Comparison of ENCODE assay signal across 13 cellular contexts in the genomic region with DNA sequence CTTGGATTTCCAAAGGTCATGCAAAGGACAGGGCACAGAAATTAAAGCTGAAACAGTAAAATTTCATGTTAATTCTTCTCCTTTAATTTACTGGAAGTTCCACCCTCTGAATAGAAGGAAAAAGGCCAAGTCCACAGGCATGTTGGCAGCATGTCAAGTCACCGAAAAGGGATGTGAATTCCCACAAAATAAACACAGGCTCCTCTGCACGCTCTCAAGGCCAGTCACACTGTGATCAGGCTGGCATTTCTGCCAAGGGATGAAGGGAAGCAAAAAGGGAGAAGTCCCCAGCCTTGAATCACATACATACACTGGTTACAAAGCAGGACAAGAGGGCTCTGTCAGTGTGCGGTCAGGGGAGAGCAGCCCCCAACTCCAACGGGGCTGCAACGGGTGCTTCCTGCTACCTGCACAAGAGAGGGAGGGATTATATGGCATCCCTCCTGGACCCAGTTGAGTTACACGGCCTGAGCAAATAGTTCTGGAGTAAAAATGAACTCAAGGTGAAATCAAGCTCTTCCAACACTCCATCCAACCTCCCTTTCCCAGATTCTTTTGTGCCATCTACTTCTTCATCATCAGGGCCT. TPM values are rescaled to one million over a fixed set of nuclear protein-coding genes. Genes with fewer than 3 reads are reported as not detected.
DNase-seq lines count a peak whose midpoint lies in the region; ATAC-seq and TF ChIP-seq lines count a peak whose summit lies in the region.
"Had no signal": no experiment of that assay in that cellular context is flagged by ENCODE, and none has a peak within 500 bp of the region (broad histone marks: within the 10 kb centered on the region; RNA-seq: fewer than 3 reads in every experiment).

No MANE protein-coding gene starts in this region.

- peaks cover 31% of the 10 kb centered on the region for H3K27me3 Mint-ChIP-seq in chondrocyte (ENCODE audit: low read depth)

- no peak for ATAC-seq in HG02981 (IDR thresholded peaks at IDR 0.05; ENCODE audit: unreplicated experiment)

- peaks cover 13% of the 10 kb centered on the region for H3K4me1 Mint-ChIP-seq in chondrocyte (ENCODE audit: low read depth)
- H3K4me1 Mint-ChIP-seq: activated naive CD8-positive, alpha-beta T cell treated with anti-CD3 and anti-CD28 coated beads for 36 hours had no signal

- peak overlapping the region in 33 of 59 donors; percentile 0 to 48 (median 22) for H3K4me3 ChIP-seq in dorsolateral prefrontal cortex
- H3K4me3 ChIP-seq: sigmoid colon had no signal

- no peak overlapping the region for H3K4me3 Mint-ChIP-seq in chondrocyte (ENCODE audit: unreplicated experiment)
- H3K4me3 Mint-ChIP-seq: activated naive CD8-positive, alpha-beta T cell treated with anti-CD3 and anti-CD28 coated beads for 36 hours; type B pancreatic cell had no signal

- no peak overlapping the region for H3K27ac Mint-ChIP-seq in chondrocyte (ENCODE audit: unreplicated experiment)
- H3K27ac Mint-ChIP-seq: activated naive CD8-positive, alpha-beta T cell treated with anti-CD3 and anti-CD28 coated beads for 36 hours; type B pancreatic cell had no signal

- H3K27me3 ChIP-seq in dorsolateral prefrontal cortex = peaks cover 0 to 4% (median 0%) of the 10 kb centered on the region in 45 donors
- H3K27me3 ChIP-seq: sigmoid colon had no signal

- DNase-seq in A172 (ENCODE audit: low spot score) (peak; percentile 26), HT1080 (ENCODE audit: low read depth) (peak; percentile 42), dorsolateral prefrontal cortex (no peak), medulla oblongata (ENCODE audit: extremely low spot score) (peak; percentile 60), NOMO-1 treated with dmso at 0.1 percent for 144 hours (lab: John Stamatoyannopoulos, UW; ENCODE audit: unreplicated experiment) (no peak), chondrocyte (ENCODE audit: low spot score) (no peak), dermis blood vessel endothelial cell (no peak)
- DNase-seq: activated naive CD8-positive, alpha-beta T cell treated with anti-CD3 and anti-CD28 coated beads for 36 hours; AML-193; DMS79 treated with DMSO at 0.1 percent for 48 hours; sigmoid colon had no signal

- no peaks in the 10 kb centered on the region for H3K9me3 Mint-ChIP-seq in chondrocyte (ENCODE audit: low read depth)
- H3K9me3 Mint-ChIP-seq: activated naive CD8-positive, alpha-beta T cell treated with anti-CD3 and anti-CD28 coated beads for 36 hours; type B pancreatic cell had no signal

- peak overlapping the region in 3 of 59 donors; percentile 0 to 4 (median 2) for H3K27ac ChIP-seq in dorsolateral prefrontal cortex
- H3K27ac ChIP-seq: sigmoid colon had no signal

- intact Hi-C loops in dorsolateral prefrontal cortex (cut with DNase I) = no loop called here

- TF ChIP-seq CTCF in dorsolateral prefrontal cortex (IDR thresholded peaks at IDR 0.05 in 54 of 56, conservative IDR thresholded peaks at IDR 0.05 in 2 of 56; ENCODE audit: low read depth in 1 of 56, partially characterized antibody in 56 of 56) = no peak
- TF ChIP-seq CTCF in chondrocyte (IDR thresholded peaks at IDR 0.05) = no peak

- H3K36me3 Mint-ChIP-seq in chondrocyte (ENCODE audit: low read depth) = no peaks in the 10 kb centered on the region
- H3K36me3 Mint-ChIP-seq: activated naive CD8-positive, alpha-beta T cell treated with anti-CD3 and anti-CD28 coated beads for 36 hours had no signal

RNA-seq across cellular contexts. Expression of gene DCLK1, which starts 6.9 kb away (rescaled TPM):
- 12.6 and 13.6 TPM in 2 replicates for total RNA-seq in A172 (2014; rRNA removed; shearing (Covaris generic))
- 4.7 and 5.2 TPM in 2 replicates for total RNA-seq in HT1080 (2014; rRNA removed; shearing (Covaris generic))
- 1.5 and 1.9 TPM in 2 replicates for polyA plus RNA-seq in HT1080 (2015; cell fraction: cytosol; rRNA removed)
- polyA plus RNA-seq in HT1080 (2015; cell fraction: nucleus; rRNA removed) = 1.4 and 1.7 TPM in 2 replicates
- total RNA-seq in dorsolateral prefrontal cortex (100 to 1,000 TPM in 118 of 120 experiments, 10 to 100 TPM in 2; 86.8 to 303 (median 215) TPM), chondrocyte (7.3 to 25.8 TPM (median 7.9 TPM) in 3 replicates), dermis blood vessel endothelial cell (29.2 and 38.1 TPM in 2 replicates)
- total RNA-seq: activated naive CD8-positive, alpha-beta T cell treated with anti-CD3 and anti-CD28 coated beads for 36 hours had no signal

Comparison
In these comparisons a context has a peak if more than half of its experiments do, and no peak if none do; other contexts are left out.
1. DNase-seq: peak in A172 (single experiment), HT1080 (single experiment) and medulla oblongata (single experiment); none in dorsolateral prefrontal cortex (0 of 10), NOMO-1 treated with dmso at 0.1 percent for 144 hours (single experiment), chondrocyte (single experiment) and dermis blood vessel endothelial cell (single experiment).